8 cellular contexts compared by ENCODE assay signal in genomic region chr22:22207845-22208564, GRCh38. TPM values are rescaled to one million over a fixed set of nuclear protein-coding genes. Genes with fewer than 3 reads are reported as not detected.
DNase-seq lines count a peak whose midpoint lies in the region; ATAC-seq, FAIRE-seq and TF ChIP-seq lines count a peak whose summit lies in the region.

No MANE protein-coding gene starts in this region.

- H3K9ac ChIP-seq in H1 (replicated peaks in 1 of 4; ENCODE audit: extremely low read depth in 1 of 4, low read depth in 3 of 4, low read length in 3 of 4) = no peak overlapping the region

- no peaks in the 10 kb centered on the region for H3K4me1 ChIP-seq in H1 (replicated peaks in 1 of 4; ENCODE audit: control insufficient read depth in 3 of 4, insufficient read depth in 4 of 4, low read length in 3 of 4)
- H3K4me1 ChIP-seq in naive thymus-derived CD4-positive, alpha-beta T cell (ENCODE audit: control insufficient read depth in 2 of 2, insufficient read depth in 2 of 2, low read length in 2 of 2) = peaks cover 4 to 9% of the 10 kb centered on the region in 2 donors

- no peak overlapping the region for H3K14ac ChIP-seq in H1 (ENCODE audit: insufficient read length)

- H3K4me1 Mint-ChIP-seq in naive thymus-derived CD4-positive, alpha-beta T cell = peaks cover 9 to 35% (median 28%) of the 10 kb centered on the region in 7 donors

- peak; percentile 82 for FAIRE-seq in H1 (lab: Jason Lieb, UNC)

- POLR2A ChIA-PET in H1 (lab: Charles Lee; ENCODE audit: partially characterized antibody) = no interaction called here
- POLR2A ChIA-PET in naive thymus-derived CD4-positive, alpha-beta T cell (lab: Charles Lee) = interaction anchor here (0.6 kb wide), 2 partner anchors 9 to 27 kb away, joined by 3 to 4 read pairs; no protein-coding TSS in a partner anchor

- no peak overlapping the region for H2BK120ac ChIP-seq in H1 (replicated peaks; ENCODE audit: low read depth, low read length)

- H3K27me3 ChIP-seq in H1 (replicated peaks in 1 of 4; ENCODE audit: control insufficient read depth in 3 of 4, extremely low read depth in 1 of 4, insufficient read depth in 3 of 4, low read length in 3 of 4) = peaks cover 78 to 99% (median 89%) of the 10 kb centered on the region in 4 experiments
- no peaks in the 10 kb centered on the region for H3K27me3 ChIP-seq in naive thymus-derived CD4-positive, alpha-beta T cell (ENCODE audit: control insufficient read depth in 2 of 2, insufficient read depth in 2 of 2, low read length in 2 of 2)

- H3K27ac ChIP-seq in C4-2B (no peak overlapping the region), H1 (ENCODE audit: low read depth, low read length) (no peak overlapping the region)
- no peak overlapping the region for H3K27ac ChIP-seq in naive thymus-derived CD4-positive, alpha-beta T cell (ENCODE audit: low read depth, low read length)

- H2AFZ ChIP-seq in H1 (ENCODE audit: low read length) = no peak overlapping the region

- peak overlapping the region in 6 of 10 donors; percentile 3 to 64 (median 50) for H3K4me3 Mint-ChIP-seq in naive thymus-derived CD4-positive, alpha-beta T cell

- H3K56ac ChIP-seq in H1 (replicated peaks; ENCODE audit: insufficient read length, low read depth, low read length) = no peak overlapping the region

- no peaks in the 10 kb centered on the region for H3K36me3 Mint-ChIP-seq in naive thymus-derived CD4-positive, alpha-beta T cell

- no peak overlapping the region for H2BK20ac ChIP-seq in H1 (ENCODE audit: low read length)

- WGBS in H1 (ENCODE audit: extremely low coverage in 1 of 2, insufficient coverage in 1 of 2, insufficient read length in 1 of 2, insufficient replicate concordance in 2 of 2, low coverage in 1 of 2, low lambda C conversion rate in 2 of 2, missing lambda C conversion rate in 1 of 2), 2 experiments = 38% methylated on average over 6 of the region's 6 CpGs; no CpG with 5 or more reads in 1 of the 2 experiments

- H4K91ac ChIP-seq in H1 (replicated peaks; ENCODE audit: insufficient read length, low read length) = no peak overlapping the region

- no peaks in the 10 kb centered on the region for H3K79me2 ChIP-seq in H1 (ENCODE audit: control insufficient read depth in 1 of 2, insufficient read depth in 2 of 2, low read length in 2 of 2)

- peak; percentile 68 for ATAC-seq in HG03196 (IDR thresholded peaks at IDR 0.05; ENCODE audit: unreplicated experiment)
- ATAC-seq in naive thymus-derived CD4-positive, alpha-beta T cell = peak; percentile 90

- peak; percentile 85 to 86 for TF ChIP-seq RAD21 in H1 (IDR thresholded peaks at IDR 0.05 in 1 of 2, conservative IDR thresholded peaks at IDR 0.05 in 1 of 2; ENCODE audit: low read depth in 2 of 2, low read length in 2 of 2)

- H2BK5ac ChIP-seq in H1 (ENCODE audit: low read depth, low read length) = no peak overlapping the region

- no peak for TF ChIP-seq EP300 in H1 (IDR thresholded peaks at IDR 0.05; ENCODE audit: borderline replicate concordance in 1 of 2, low read depth in 2 of 2, low read length in 2 of 2)

- no peaks in the 10 kb centered on the region for H3K9me3 Mint-ChIP-seq in naive thymus-derived CD4-positive, alpha-beta T cell

- no peaks in the 10 kb centered on the region for H3K79me1 ChIP-seq in H1 (ENCODE audit: low read depth, low read length)

- H4K20me1 ChIP-seq in H1 (replicated peaks in 1 of 2; ENCODE audit: control insufficient read depth in 1 of 2, insufficient read depth in 2 of 2, low read length in 2 of 2) = peaks cover 4 to 10% of the 10 kb centered on the region in 2 experiments

- H3K23me2 ChIP-seq in H1 (ENCODE audit: low read depth, low read length) = no peaks in the 10 kb centered on the region

- H3K27ac Mint-ChIP-seq in naive thymus-derived CD4-positive, alpha-beta T cell = peak overlapping the region in 8 of 9 donors; percentile 11 to 75 (median 38)

- no peak overlapping the region for H3K23ac ChIP-seq in H1 (ENCODE audit: insufficient read length)

- H3K4ac ChIP-seq in H1 (replicated peaks; ENCODE audit: insufficient read length, low read depth, low read length) = no peak overlapping the region

- intact Hi-C loops in naive thymus-derived CD4-positive, alpha-beta T cell (cut with micrococcal nuclease) = loop anchor here (1.0 to 2.0 kb wide), 5 partner anchors 27 to 215 kb away; no protein-coding TSS in a partner anchor

- H3K4me2 ChIP-seq in H1 (ENCODE audit: insufficient read depth in 1 of 2, low read depth in 2 of 2, low read length in 2 of 2) = no peak overlapping the region

- H3K4me3 ChIP-seq in H1 (ENCODE audit: extremely low read depth in 1 of 4, insufficient read depth in 2 of 4, low read depth in 3 of 4, low read length in 4 of 4) = no peak overlapping the region
- no peak overlapping the region for H3K4me3 ChIP-seq in naive thymus-derived CD4-positive, alpha-beta T cell (ENCODE audit: low read length)

- no peak overlapping the region for H2AK5ac ChIP-seq in H1 (ENCODE audit: low read depth, low read length)

- CTCF ChIA-PET in H1 (lab: Charles Lee; ENCODE audit: partially characterized antibody) = interaction anchor here (0.7 to 7.4 kb wide), 21 partner anchors 8 to 171 kb away, joined by 3 to 49 read pairs (median 5); no protein-coding TSS in a partner anchor
- CTCF ChIA-PET in naive thymus-derived CD4-positive, alpha-beta T cell (lab: Charles Lee) = interaction anchor here (0.7 to 4.2 kb wide), 8 partner anchors 9 to 379 kb away, joined by 3 to 42 read pairs (median 4); no protein-coding TSS in a partner anchor

- H4K8ac ChIP-seq in H1 (ENCODE audit: extremely low read depth, insufficient read depth, low read length) = no peak overlapping the region

- no peak overlapping the region for H4K5ac ChIP-seq in H1 (ENCODE audit: insufficient read length, low read depth, low read length)

- DNase-seq in NCI-H69 (lab: John Stamatoyannopoulos, UW) = peak; percentile 58
- peak; percentile 68 to 69 for DNase-seq in activated CD4-positive, alpha-beta T cell treated with anti-CD3 and anti-CD28 coated beads, Interleukin-2, amount 50 U/mL, for 4 hours
- peak; percentile 36 to 92 for DNase-seq in H1 (ENCODE audit: low read depth in 1 of 2, low spot score in 2 of 2)
- DNase-seq in naive thymus-derived CD4-positive, alpha-beta T cell = peak; percentile 37 to 87 (median 63)
- peak; percentile 70 for DNase-seq in stimulated activated naive CD4-positive, alpha-beta T cell treated with Interleukin-2 at 50 U/mL for 16 hours (lab: John Stamatoyannopoulos, UW)

- H3K36me3 ChIP-seq in H1 (ENCODE audit: control insufficient read depth in 2 of 4, insufficient read depth in 4 of 4, low read length in 3 of 4) = no peaks in the 10 kb centered on the region
- no peaks in the 10 kb centered on the region for H3K36me3 ChIP-seq in naive thymus-derived CD4-positive, alpha-beta T cell (ENCODE audit: control insufficient read depth in 2 of 3, insufficient read depth in 3 of 3, low read length in 3 of 3)

- no peak overlapping the region for H2BK15ac ChIP-seq in H1 (ENCODE audit: low read length)

- TF ChIP-seq POLR2A in GM19193 (IDR thresholded peaks at IDR 0.05; ENCODE audit: extremely low read depth, insufficient read depth, insufficient read length) (peak; percentile 51), H1 (IDR thresholded peaks at IDR 0.05; ENCODE audit: control extremely low read depth in 1 of 2, low read depth in 2 of 2, low read length in 2 of 2) (no peak)

- H3K18ac ChIP-seq in H1 (ENCODE audit: extremely low read depth, low read length) = no peak overlapping the region

- no peak overlapping the region for H2BK12ac ChIP-seq in H1 (ENCODE audit: low read depth, low read length)

- TF ChIP-seq CTCF in C4-2B (conservative IDR thresholded peaks at IDR 0.05) = peak; percentile 65
- TF ChIP-seq CTCF in H1 (IDR thresholded peaks at IDR 0.05; ENCODE audit: control extremely low read depth in 1 of 3, insufficient read depth in 1 of 3, low read depth in 1 of 3, low read length in 3 of 3) = peak; percentile 74 to 86 (median 81)

- H3K27me3 Mint-ChIP-seq in naive thymus-derived CD4-positive, alpha-beta T cell = peaks cover 0 to 4% (median 0%) of the 10 kb centered on the region in 5 donors

- no peaks in the 10 kb centered on the region; a peak in 1 of 4 replicates for H3K9me3 ChIP-seq in H1 (ENCODE audit: insufficient read depth in 2 of 2, low read depth in 1 of 2, low read length in 1 of 2)
- no peaks in the 10 kb centered on the region for H3K9me3 ChIP-seq in naive thymus-derived CD4-positive, alpha-beta T cell (ENCODE audit: control insufficient read depth in 2 of 3, low read length in 3 of 3)

RNA-seq across cellular contexts. Expression of gene VPREB1, which starts 36.6 kb away (rescaled TPM):
- not detected in 2 replicates for total RNA-seq in H1 (2021; fragmentation: NEBNext Ultra II Directional; extraction: Animal tissue kit (Norgen Biotek cat#: 25700))
- not detected in 2 replicates for polyA plus RNA-seq in H1 (2011; rRNA removed)
- polyA plus RNA-seq in H1 (2011; cell fraction: cytosol; rRNA removed) = not detected
- polyA plus RNA-seq in H1 (2011; cell fraction: nucleus; rRNA removed) = not detected
- polyA plus RNA-seq in H1 (2012, experiment 1 of 2) = not detected in 4 replicates
- not detected for polyA plus RNA-seq in H1 (2012, experiment 2 of 2)
- polyA plus RNA-seq in H1 (2013, experiment 1 of 2) = not detected
- polyA plus RNA-seq in H1 (2013, experiment 2 of 2) = not detected
- polyA minus RNA-seq in H1 (2011; rRNA and poly(A)+ RNA removed) = not detected in 2 replicates
- polyA minus RNA-seq in H1 (2011; cell fraction: cytosol; rRNA and poly(A)+ RNA removed) = not detected
- polyA minus RNA-seq in H1 (2011; cell fraction: nucleus; rRNA and poly(A)+ RNA removed) = not detected
- not detected for total RNA-seq in naive thymus-derived CD4-positive, alpha-beta T cell
- not detected for polyA plus RNA-seq in naive thymus-derived CD4-positive, alpha-beta T cell
